ENCODE assay signal across 8 cellular contexts in the genomic region with DNA sequence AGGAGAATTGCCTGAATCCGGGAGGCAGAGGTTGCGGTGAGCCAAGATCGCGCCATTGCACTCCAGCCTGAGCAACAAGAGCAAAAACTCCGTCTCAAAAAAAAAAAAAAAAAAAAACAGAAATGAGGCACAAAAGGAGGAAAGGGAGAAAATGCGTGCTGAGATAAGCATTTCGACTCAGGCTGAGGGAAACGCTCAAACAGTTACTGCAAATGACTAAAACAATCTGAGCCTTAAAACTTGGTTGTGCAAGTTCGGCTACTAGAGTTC. TPM values are rescaled to one million over a fixed set of nuclear protein-coding genes. Genes with fewer than 3 reads are reported as not detected.
DNase-seq lines count a peak whose midpoint lies in the region; ATAC-seq and TF ChIP-seq lines count a peak whose summit lies in the region.
"Not testable (repeated sequence)": the region's sequence is repeated elsewhere in the genome, so short reads cannot be mapped to it uniquely, and the experiment has no call there.

No MANE protein-coding gene starts in this region.

- TF ChIP-seq CTCF in HEK293 (tag by site-specific recombination; IDR thresholded peaks at IDR 0.05); colonic mucosa (IDR thresholded peaks at IDR 0.05); natural killer cell (IDR thresholded peaks at IDR 0.05); stomach (IDR thresholded peaks at IDR 0.05): not testable (repeated sequence)

- 2% methylated on average over 9 of the region's 9 CpGs for WGBS in right cardiac atrium
- WGBS in stomach, 5 donors = 0 to 1% (median 0%) methylated on average over 9 of the region's 9 CpGs

- not testable (repeated sequence) for TF ChIP-seq EP300 in stomach (IDR thresholded peaks at IDR 0.05)

- CTCF ChIA-PET in HEK293 (lab: Yijun Ruan, JAX); activated CD8-positive, alpha-beta T cell treated with anti-CD3 and anti-CD28 coated beads, Interleukin-2, amount 10 ng/mL, durations not matched to agents 7 days and 5 days (lab: Charles Lee): not testable (repeated sequence)

- H3K27ac Mint-ChIP-seq in CD4-positive, CD25-positive, alpha-beta regulatory T cell = peak overlapping the region; percentile 83 to 96 (median 87)
- peak overlapping the region; percentile 86 for H3K27ac Mint-ChIP-seq in activated CD8-positive, alpha-beta T cell treated with anti-CD3 and anti-CD28 coated beads, Interleukin-2, amount 10 ng/mL, durations not matched to agents 7 days and 5 days
- peak overlapping the region; percentile 94 to 97 for H3K27ac Mint-ChIP-seq in natural killer cell

- peak overlapping the region; percentile 95 for H3K4me3 ChIP-seq in CD4-positive, CD25-positive, alpha-beta regulatory T cell (ENCODE audit: low read depth, low read length)
- peak overlapping the region; percentile 73 for H3K4me3 ChIP-seq in HEK293 (ENCODE audit: low read depth, low read length)
- peak overlapping the region; percentile 77 for H3K4me3 ChIP-seq in NT2/D1 (ENCODE audit: insufficient read length, low read depth)
- H3K4me3 ChIP-seq in colonic mucosa = peak overlapping the region; percentile 98
- peak overlapping the region; percentile 61 for H3K4me3 ChIP-seq in right cardiac atrium (ENCODE audit: low read length)
- peak overlapping the region; percentile 63 to 99 (median 82) for H3K4me3 ChIP-seq in stomach

- H3K4me3 Mint-ChIP-seq in CD4-positive, CD25-positive, alpha-beta regulatory T cell = peak overlapping the region; percentile 87 to 98 (median 93)
- H3K4me3 Mint-ChIP-seq in activated CD8-positive, alpha-beta T cell treated with anti-CD3 and anti-CD28 coated beads, Interleukin-2, amount 10 ng/mL, durations not matched to agents 7 days and 5 days = peak overlapping the region; percentile 84
- H3K4me3 Mint-ChIP-seq in natural killer cell = peak overlapping the region; percentile 95

- H3K9ac ChIP-seq in NT2/D1 (ENCODE audit: insufficient read length, low read depth) (peak overlapping the region; percentile 96), colonic mucosa (ENCODE audit: low read depth in 2 of 2, low read length in 2 of 2) (peak overlapping the region in 1 of 2 donors; percentile 90)

- H3K36me3 Mint-ChIP-seq in CD4-positive, CD25-positive, alpha-beta regulatory T cell; natural killer cell: not testable (repeated sequence)
- H3K36me3 Mint-ChIP-seq in activated CD8-positive, alpha-beta T cell treated with anti-CD3 and anti-CD28 coated beads, Interleukin-2, amount 10 ng/mL, durations not matched to agents 7 days and 5 days (ENCODE audit: low read depth) = peaks cover 18% of the 10 kb centered on the region

- ATAC-seq in CD4-positive, CD25-positive, alpha-beta regulatory T cell (ENCODE audit: low read depth in 2 of 2); natural killer cell: not testable (repeated sequence)
- ATAC-seq in activated CD8-positive, alpha-beta T cell treated with anti-CD3 and anti-CD28 coated beads, Interleukin-2, amount 10 ng/mL, durations not matched to agents 7 days and 5 days = peak; percentile 31
- peak in 1 of 2 donors; percentile 51 for ATAC-seq in right cardiac atrium

- intact Hi-C loops in colonic mucosa (cut with DNase I); right cardiac atrium (cut with DNase I); stomach (cut with DNase I; ENCODE audit: low total_unique reads): not testable (repeated sequence)
- intact Hi-C loops in natural killer cell (cut with micrococcal nuclease) = loop anchor here (1.0 to 5.0 kb wide), 4 partner anchors 17 to 135 kb away; a partner anchor contains a TSS

- H3K9me3 Mint-ChIP-seq in CD4-positive, CD25-positive, alpha-beta regulatory T cell; activated CD8-positive, alpha-beta T cell treated with anti-CD3 and anti-CD28 coated beads, Interleukin-2, amount 10 ng/mL, durations not matched to agents 7 days and 5 days (ENCODE audit: insufficient read depth); natural killer cell: not testable (repeated sequence)

- not testable (repeated sequence) for H3K27me3 ChIP-seq in CD4-positive, CD25-positive, alpha-beta regulatory T cell (ENCODE audit: control insufficient read depth, insufficient read depth, low read length); NT2/D1 (ENCODE audit: insufficient read depth, insufficient read length); colonic mucosa; right cardiac atrium (ENCODE audit: control insufficient read depth, insufficient read depth); stomach

- peak overlapping the region; percentile 92 for H3K27ac ChIP-seq in CD4-positive, CD25-positive, alpha-beta regulatory T cell (ENCODE audit: insufficient read depth, low read length, poor library complexity, severe bottlenecking)
- H3K27ac ChIP-seq in HEK293 (ENCODE audit: extremely low read depth, low read depth, low read length) (peak overlapping the region; percentile 80; the same call in 1 of the 2 replicates), colonic mucosa (peak overlapping the region; percentile 100), right cardiac atrium (ENCODE audit: low read length) (peak overlapping the region; percentile 91), stomach (peak overlapping the region; percentile 96 to 99 (median 99))

- H3K36me3 ChIP-seq in CD4-positive, CD25-positive, alpha-beta regulatory T cell (ENCODE audit: control insufficient read depth, insufficient read depth, low read length); HEK293 (ENCODE audit: control insufficient read depth in 2 of 2, insufficient read depth in 1 of 2, low read length in 2 of 2); NT2/D1 (ENCODE audit: insufficient read depth, insufficient read length, low read length); colonic mucosa; stomach: not testable (repeated sequence)

- POLR2A ChIA-PET in HEK293 (lab: Yijun Ruan, JAX) = interaction anchor here (0.6 to 1.8 kb wide), 4 partner anchors 24 to 760 kb away, joined by 4 to 9 read pairs (median 8); a partner anchor contains a TSS
- POLR2A ChIA-PET in activated CD8-positive, alpha-beta T cell treated with anti-CD3 and anti-CD28 coated beads, Interleukin-2, amount 10 ng/mL, durations not matched to agents 7 days and 5 days (lab: Charles Lee) = interaction anchor here (1.0 to 2.5 kb wide), 8 partner anchors 11 to 139 kb away, joined by 3 to 13 read pairs (median 7); a partner anchor contains a TSS

- not testable (repeated sequence) for H3K27me3 Mint-ChIP-seq in CD4-positive, CD25-positive, alpha-beta regulatory T cell; activated CD8-positive, alpha-beta T cell treated with anti-CD3 and anti-CD28 coated beads, Interleukin-2, amount 10 ng/mL, durations not matched to agents 7 days and 5 days (ENCODE audit: low read depth); natural killer cell (ENCODE audit: low read depth in 2 of 2)

- H3K4me1 ChIP-seq in CD4-positive, CD25-positive, alpha-beta regulatory T cell (ENCODE audit: control insufficient read depth, insufficient read depth, low read length, poor library complexity, severe bottlenecking) = peaks cover 42% of the 10 kb centered on the region
- not testable (repeated sequence) for H3K4me1 ChIP-seq in HEK293 (ENCODE audit: control insufficient read depth, insufficient read depth, low read length); NT2/D1 (ENCODE audit: insufficient read depth, insufficient read length); colonic mucosa; right cardiac atrium (ENCODE audit: control insufficient read depth, insufficient read depth, low read length)
- H3K4me1 ChIP-seq in stomach = peaks cover 32 to 63% (median 47%) of the 10 kb centered on the region in 4 donors

- not testable (repeated sequence) for DNase-seq in CD4-positive, CD25-positive, alpha-beta regulatory T cell; NT2/D1 (ENCODE audit: low read depth, low spot score); activated CD8-positive, alpha-beta T cell treated with anti-CD3 and anti-CD28 coated beads, Interleukin-2, amount 10 ng/mL, durations not matched to agents 7 days and 5 days; colonic mucosa; right cardiac atrium; natural killer cell; stomach

- H3K9me3 ChIP-seq in CD4-positive, CD25-positive, alpha-beta regulatory T cell (ENCODE audit: control insufficient read depth in 2 of 2, low read length in 2 of 2); HEK293 (ENCODE audit: control insufficient read depth, insufficient read depth, low read depth, low read length); NT2/D1 (ENCODE audit: insufficient read depth, low read length); colonic mucosa; right cardiac atrium (ENCODE audit: control insufficient read depth, low read length); stomach: not testable (repeated sequence)

- not testable (repeated sequence) for TF ChIP-seq POLR2A in stomach (IDR thresholded peaks at IDR 0.05)

- H3K4me1 Mint-ChIP-seq in CD4-positive, CD25-positive, alpha-beta regulatory T cell = peaks cover 18 to 54% (median 32%) of the 10 kb centered on the region in 4 donors
- peaks cover 43% of the 10 kb centered on the region for H3K4me1 Mint-ChIP-seq in activated CD8-positive, alpha-beta T cell treated with anti-CD3 and anti-CD28 coated beads, Interleukin-2, amount 10 ng/mL, durations not matched to agents 7 days and 5 days (ENCODE audit: low read depth)
- H3K4me1 Mint-ChIP-seq in natural killer cell = peaks cover 27 to 43% of the 10 kb centered on the region in 2 donors

RNA-seq across cellular contexts. Expression of a gene that starts 0.8 kb away (rescaled TPM):
- total RNA-seq in CD4-positive, CD25-positive, alpha-beta regulatory T cell = 43.6 TPM
- polyA plus RNA-seq in CD4-positive, CD25-positive, alpha-beta regulatory T cell = 10 to 100 TPM; 28.3 to 34.2 (median 31.6) TPM
- 10 to 100 TPM; 22.8 to 23.9 TPM for total RNA-seq in activated CD8-positive, alpha-beta T cell treated with anti-CD3 and anti-CD28 coated beads, Interleukin-2, amount 10 ng/mL, durations not matched to agents 7 days and 5 days
- total RNA-seq in colonic mucosa = 10 to 100 TPM; 15.7 to 24.7 TPM
- 10 to 100 TPM; 13.5 to 22.1 (median 16.5) TPM for total RNA-seq in right cardiac atrium
- polyA plus RNA-seq in right cardiac atrium = 5.5 TPM
- total RNA-seq in natural killer cell = 10 to 100 TPM; 54.5 to 69.8 (median 57.1) TPM
- total RNA-seq in stomach = 100 to 1,000 TPM in 1 of 5 donors, 10 to 100 TPM in 2, 1 to 10 TPM in 2; 7.0 to 110 (median 27.2) TPM
- polyA plus RNA-seq in stomach = 10 to 100 TPM in 1 of 3 donors, 1 to 10 TPM in 2; 6.5 to 12.2 (median 8.3) TPM
